ENCODE assay signal across 10 cellular contexts in genomic region chr5:14305045-14305444, GRCh38.
DNase-seq lines count a peak whose midpoint lies in the region; ATAC-seq and TF ChIP-seq lines count a peak whose summit lies in the region.
"Had no signal": no experiment of that assay in that cellular context is flagged by ENCODE, and none has a peak within 500 bp of the region (broad histone marks: within the 10 kb centered on the region; RNA-seq: fewer than 3 reads in every experiment).

No MANE protein-coding gene starts in this region.

- H3K9me3 ChIP-seq in Panc1 (ENCODE audit: control insufficient read depth, insufficient read depth, low read depth, low read length) = no peaks in the 10 kb centered on the region
- no peaks in the 10 kb centered on the region for H3K9me3 ChIP-seq in endodermal cell (ENCODE audit: control insufficient read depth, low read length)

- peaks cover 30% of the 10 kb centered on the region for H3K36me3 Mint-ChIP-seq in progenitor cell of endocrine pancreas (ENCODE audit: insufficient read depth)
- H3K36me3 Mint-ChIP-seq in endodermal cell (ENCODE audit: low read depth) = peaks cover 38% of the 10 kb centered on the region

- no peak overlapping the region for H3K4me3 ChIP-seq in Panc1 (ENCODE audit: low read depth in 2 of 2, low read length in 2 of 2)
- H3K4me3 ChIP-seq in endodermal cell (ENCODE audit: low read length) = no peak overlapping the region

- H3K27me3 Mint-ChIP-seq in progenitor cell of endocrine pancreas (no peaks in the 10 kb centered on the region), endodermal cell (ENCODE audit: insufficient read depth) (no peaks in the 10 kb centered on the region)
- H3K27me3 Mint-ChIP-seq: brain had no signal

- H3K36me3 ChIP-seq in Panc1 (ENCODE audit: control insufficient read depth, insufficient read depth, low read length) = peaks cover 41% of the 10 kb centered on the region
- H3K36me3 ChIP-seq in endodermal cell (ENCODE audit: control insufficient read depth, insufficient read depth, low read length) = peaks cover 25% of the 10 kb centered on the region

- 89 to 93% methylated on average over 6 to 7 of the region's 7 CpGs for WGBS in endodermal cell (ENCODE audit: insufficient coverage in 1 of 2, insufficient read length in 1 of 2), 2 experiments

- intact Hi-C loops in Panc1 (cut with micrococcal nuclease; ENCODE audit: unreplicated experiment) = no loop called here

- DNase-seq in H4 (ENCODE audit: low spot score) = peak; percentile 67
- peak; percentile 93 for DNase-seq in Panc1 (ENCODE audit: low read depth, low spot score)
- peak; percentile 46 for DNase-seq in fibroblast of peridontal ligament (ENCODE audit: extremely low read depth)
- DNase-seq in progenitor cell of endocrine pancreas (ENCODE audit: low spot score, unreplicated experiment) = no peak
- no peak for DNase-seq in activated naive CD4-positive, alpha-beta T cell (lab: John Stamatoyannopoulos, UW)
- DNase-seq in cerebellar cortex (ENCODE audit: low spot score) = no peak
- no peak for DNase-seq in endodermal cell
- no peak for DNase-seq in omental fat pad (ENCODE audit: low spot score)
- DNase-seq: NCI-H510A treated with DMSO at 0.1 percent for 48 hours had no signal

- H3K27ac ChIP-seq in Panc1 (ENCODE audit: low read length) (peak overlapping the region; percentile 74), endodermal cell (ENCODE audit: low read depth, low read length) (no peak overlapping the region)

- ATAC-seq in Panc1 (peak; percentile 84), omental fat pad (ENCODE audit: low FRiP score) (no peak)

- peaks cover 8% of the 10 kb centered on the region for H3K4me1 Mint-ChIP-seq in progenitor cell of endocrine pancreas (ENCODE audit: low read depth)
- H3K4me1 Mint-ChIP-seq in endodermal cell = peaks cover 9% of the 10 kb centered on the region

- H3K27ac Mint-ChIP-seq in progenitor cell of endocrine pancreas (peak overlapping the region; percentile 75), endodermal cell (no peak overlapping the region)

- CTCF ChIA-PET in Panc1 (lab: Charles Lee) = no interaction called here

- H3K4me1 ChIP-seq in Panc1 (ENCODE audit: control insufficient read depth, insufficient read depth, low read length) = peaks cover 25% of the 10 kb centered on the region
- H3K4me1 ChIP-seq in endodermal cell (ENCODE audit: control insufficient read depth, insufficient read depth, low read length) = peaks cover 6% of the 10 kb centered on the region

- H3K9ac ChIP-seq in endodermal cell (ENCODE audit: extremely low read depth, low read length, poor library complexity, severe bottlenecking) = no peak overlapping the region

- no peak overlapping the region for H3K4me3 Mint-ChIP-seq in progenitor cell of endocrine pancreas (ENCODE audit: low read depth)
- H3K4me3 Mint-ChIP-seq in endodermal cell = no peak overlapping the region
- H3K4me3 Mint-ChIP-seq: brain had no signal

- BruUV-seq in Panc1 (replicated peaks; lab: Mats Ljungman, UMichigan) = no TSS peak

- TF ChIP-seq CTCF in Panc1 (IDR thresholded peaks at IDR 0.05) (no peak), progenitor cell of endocrine pancreas (IDR thresholded peaks at IDR 0.05; ENCODE audit: unreplicated experiment) (no peak), endodermal cell (conservative IDR thresholded peaks at IDR 0.05) (no peak), omental fat pad (IDR thresholded peaks at IDR 0.05) (no peak)

- no peaks in the 10 kb centered on the region for H3K9me3 Mint-ChIP-seq in progenitor cell of endocrine pancreas (ENCODE audit: low read depth)
- H3K9me3 Mint-ChIP-seq in endodermal cell = no peaks in the 10 kb centered on the region
- H3K9me3 Mint-ChIP-seq: brain had no signal

- no peaks in the 10 kb centered on the region for H3K27me3 ChIP-seq in Panc1 (ENCODE audit: control insufficient read depth, insufficient read depth, low read length)
- H3K27me3 ChIP-seq in endodermal cell (ENCODE audit: control insufficient read depth, insufficient read depth, low read length, poor library complexity, severe bottlenecking) = no peaks in the 10 kb centered on the region

- POLR2A ChIA-PET in Panc1 (lab: Charles Lee) = interaction anchor here (0.6 kb wide), 1 partner anchor 25 kb away, joined by 10 read pairs; no protein-coding TSS in a partner anchor

- in situ Hi-C loops in Panc1 (cut with HindIII; ENCODE audit: low pct_unique_long_range_greater_than_20kb, low sequenced_read_pairs) = no loop called here

Comparison
In these comparisons a context has a peak if more than half of its experiments do, and no peak if none do; other contexts are left out.
1. DNase-seq: peak in H4 (single experiment), Panc1 (single experiment) and fibroblast of peridontal ligament (single experiment); none in progenitor cell of endocrine pancreas (single experiment), activated naive CD4-positive, alpha-beta T cell (0 of 4), cerebellar cortex (single experiment), endodermal cell (single experiment) and omental fat pad (single experiment).